In the genomic region with DNA sequence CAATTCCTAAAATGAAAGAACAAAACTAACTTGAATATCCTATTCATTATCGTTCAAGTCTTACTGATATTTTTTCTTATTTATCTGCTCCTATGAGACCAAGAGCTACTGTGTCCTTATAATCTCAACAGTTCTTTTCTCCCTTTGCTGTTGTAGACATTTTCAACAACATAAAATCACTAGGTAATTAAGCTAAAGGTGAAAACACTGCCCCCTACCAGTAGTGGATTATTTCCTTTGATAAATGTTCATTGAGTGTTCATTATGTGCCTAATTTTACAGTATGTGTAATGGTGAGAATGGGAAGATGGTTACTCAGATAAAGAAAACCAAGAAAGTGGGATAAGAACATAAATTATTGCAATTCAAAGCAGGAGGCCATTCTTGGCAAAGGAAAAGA, we compare ENCODE assay signal across 13 cellular contexts. TPM values are rescaled to one million over a fixed set of nuclear protein-coding genes. Genes with fewer than 3 reads are reported as not detected.
DNase-seq lines count a peak whose midpoint lies in the region; ATAC-seq and TF ChIP-seq lines count a peak whose summit lies in the region.
"Had no signal": no experiment of that assay in that cellular context is flagged by ENCODE, and none has a peak within 500 bp of the region (broad histone marks: within the 10 kb centered on the region; RNA-seq: fewer than 3 reads in every experiment).

No MANE protein-coding gene starts in this region.

- no peak overlapping the region for H3K4me3 Mint-ChIP-seq in HFFc6
- H3K4me3 Mint-ChIP-seq: activated naive CD4-positive, alpha-beta T cell treated with anti-CD3 and anti-CD28 coated beads, Interleukin-2, amount 10 ng/mL, durations not matched to agents 7 days and 5 days; natural killer cell treated with Interleukin-12 subunit alpha and Interleukin-12 subunit beta and Interleukin-15 and Interleukin-18, amount 100 ng/mL, for 72 hours had no signal

- no peaks in the 10 kb centered on the region for H3K9me3 ChIP-seq in transverse colon
- H3K9me3 ChIP-seq in effector memory CD4-positive, alpha-beta T cell (ENCODE audit: control insufficient read depth, low read length): no peaks in the 10 kb centered on the region
- H3K9me3 ChIP-seq in left lung: no peaks in the 10 kb centered on the region

- peaks cover 5% of the 10 kb centered on the region for H3K36me3 Mint-ChIP-seq in HFFc6 (ENCODE audit: low read depth)
- H3K36me3 Mint-ChIP-seq: activated naive CD4-positive, alpha-beta T cell treated with anti-CD3 and anti-CD28 coated beads, Interleukin-2, amount 10 ng/mL, durations not matched to agents 7 days and 5 days; natural killer cell treated with Interleukin-12 subunit alpha and Interleukin-12 subunit beta and Interleukin-15 and Interleukin-18, amount 100 ng/mL, for 72 hours had no signal

- DNase-seq in AG09309 (ENCODE audit: low read depth): no peak
- peak; percentile 32 for DNase-seq in HFFc6
- no peak for DNase-seq in kidney epithelial cell (ENCODE audit: low read depth)
- no peak for DNase-seq in retina
- no peak for DNase-seq in transverse colon
- no peak for DNase-seq in effector memory CD4-positive, alpha-beta T cell
- DNase-seq in left lung: no peak
- DNase-seq: activated CD4-positive, alpha-beta T cell treated with anti-CD3 and anti-CD28 coated beads, Interleukin-2, amount 50 U/mL, for 1 hour; activated naive CD4-positive, alpha-beta T cell treated with anti-CD3 and anti-CD28 coated beads, Interleukin-2, amount 10 ng/mL, durations not matched to agents 7 days and 5 days; NCI-H2227 treated with DMSO at 0.1 percent for 48 hours; stimulated activated naive CD4-positive, alpha-beta T cell had no signal

- H3K4me3 ChIP-seq in AG09309 (ENCODE audit: control insufficient read depth, low read depth, low read length) (no peak overlapping the region), kidney epithelial cell (ENCODE audit: low read depth, low read length) (no peak overlapping the region), transverse colon (no peak overlapping the region), left lung (no peak overlapping the region)
- H3K4me3 ChIP-seq in effector memory CD4-positive, alpha-beta T cell (ENCODE audit: insufficient read depth, low read depth, low read length, poor library complexity, severe bottlenecking): no peak overlapping the region

- H3K27me3 Mint-ChIP-seq in HFFc6 (ENCODE audit: insufficient read depth): 0 out of 2 replicates have a peak, but pooled peaks cover 2% of the 10 kb centered on the region
- H3K27me3 Mint-ChIP-seq: activated naive CD4-positive, alpha-beta T cell treated with anti-CD3 and anti-CD28 coated beads, Interleukin-2, amount 10 ng/mL, durations not matched to agents 7 days and 5 days; natural killer cell treated with Interleukin-12 subunit alpha and Interleukin-12 subunit beta and Interleukin-15 and Interleukin-18, amount 100 ng/mL, for 72 hours had no signal

- H3K4me1 Mint-ChIP-seq in HFFc6 (ENCODE audit: low read depth): peaks cover 28% of the 10 kb centered on the region
- H3K4me1 Mint-ChIP-seq: activated naive CD4-positive, alpha-beta T cell treated with anti-CD3 and anti-CD28 coated beads, Interleukin-2, amount 10 ng/mL, durations not matched to agents 7 days and 5 days had no signal

- ATAC-seq in left lung: no peak
- ATAC-seq: natural killer cell treated with Interleukin-12 subunit alpha and Interleukin-12 subunit beta and Interleukin-15 and Interleukin-18, amount 100 ng/mL, for 72 hours had no signal

- intact Hi-C loops in transverse colon (cut with DNase I; ENCODE audit: low total_unique reads) (no loop called here), left lung (cut with DNase I) (no loop called here)

- H3K27ac ChIP-seq in VCaP (no peak overlapping the region), transverse colon (no peak overlapping the region), left lung (no peak overlapping the region)
- H3K27ac ChIP-seq in effector memory CD4-positive, alpha-beta T cell (ENCODE audit: insufficient read depth, low read length, poor library complexity, severe bottlenecking): no peak overlapping the region

- peaks cover 4% of the 10 kb centered on the region; the same call in 1 of the 2 replicates for H3K9me3 Mint-ChIP-seq in HFFc6
- H3K9me3 Mint-ChIP-seq: activated naive CD4-positive, alpha-beta T cell treated with anti-CD3 and anti-CD28 coated beads, Interleukin-2, amount 10 ng/mL, durations not matched to agents 7 days and 5 days had no signal

- TF ChIP-seq POLR2A in transverse colon (IDR thresholded peaks at IDR 0.05): no peak

- TF ChIP-seq CTCF in AG09309 (IDR thresholded peaks at IDR 0.05; ENCODE audit: control insufficient read depth, insufficient read depth, low read depth, low read length, missing control alignments) (peak; percentile 39), HFFc6 (IDR thresholded peaks at IDR 0.05) (peak; percentile 79), VCaP (conservative IDR thresholded peaks at IDR 0.05) (peak; percentile 68), kidney epithelial cell (IDR thresholded peaks at IDR 0.05; ENCODE audit: insufficient read depth, low read length, poor library complexity, severe bottlenecking) (peak; percentile 25), transverse colon (IDR thresholded peaks at IDR 0.05) (no peak), left lung (IDR thresholded peaks at IDR 0.05) (no peak)

- in situ Hi-C loops in transverse colon (cut with MboI; ENCODE audit: low pct_ligation_motif_present in 1 of 4, low pct_unique_long_range_greater_than_20kb in 1 of 4, low sequenced_read_pairs in 3 of 4): no loop called here

- 89 to 95% methylated on average over 1 of the region's 1 CpG for WGBS in transverse colon (ENCODE audit: low coverage in 1 of 2), 2 donors

- no peaks in the 10 kb centered on the region for H3K27me3 ChIP-seq in kidney epithelial cell (ENCODE audit: control insufficient read depth, insufficient read depth, low read length)
- H3K27me3 ChIP-seq in transverse colon: no peaks in the 10 kb centered on the region
- no peaks in the 10 kb centered on the region for H3K27me3 ChIP-seq in effector memory CD4-positive, alpha-beta T cell (replicated peaks; ENCODE audit: control insufficient read depth, insufficient read depth, low read length, poor library complexity, severe bottlenecking)
- no peaks in the 10 kb centered on the region for H3K27me3 ChIP-seq in left lung

- no peaks in the 10 kb centered on the region for H3K4me1 ChIP-seq in transverse colon
- no peaks in the 10 kb centered on the region for H3K4me1 ChIP-seq in effector memory CD4-positive, alpha-beta T cell (ENCODE audit: control insufficient read depth, insufficient read depth, low read length, poor library complexity, severe bottlenecking)
- no peaks in the 10 kb centered on the region for H3K4me1 ChIP-seq in left lung

- TF ChIP-seq EP300 in transverse colon (IDR thresholded peaks at IDR 0.05; ENCODE audit: low read depth): no peak

- H3K36me3 ChIP-seq in kidney epithelial cell (ENCODE audit: control insufficient read depth, insufficient read depth, low read length) (no peaks in the 10 kb centered on the region), transverse colon (no peaks in the 10 kb centered on the region), left lung (no peaks in the 10 kb centered on the region)
- H3K36me3 ChIP-seq in effector memory CD4-positive, alpha-beta T cell (ENCODE audit: control insufficient read depth, insufficient read depth, low read length): no peaks in the 10 kb centered on the region

- no peak overlapping the region for H3K27ac Mint-ChIP-seq in HFFc6
- H3K27ac Mint-ChIP-seq: activated naive CD4-positive, alpha-beta T cell treated with anti-CD3 and anti-CD28 coated beads, Interleukin-2, amount 10 ng/mL, durations not matched to agents 7 days and 5 days; natural killer cell treated with Interleukin-12 subunit alpha and Interleukin-12 subunit beta and Interleukin-15 and Interleukin-18, amount 100 ng/mL, for 72 hours had no signal

RNA-seq across cellular contexts. Expression of gene PAPPA, which starts 41.4 kb away (rescaled TPM):
- 10 to 100 TPM in 5 of 6 experiments, 1 to 10 TPM in 1; 8.2 to 13.2 (median 12.3) TPM for total RNA-seq in HFFc6 (2021; fragmentation: NEBNext Ultra II Directional; extraction: Animal tissue kit (Norgen Biotek cat#: 25700))
- total RNA-seq in kidney epithelial cell: 15.4 and 15.5 TPM in 2 replicates
- 1 to 10 TPM in 2 of 4 donors, under 1 TPM in 2; 0.37 to 4.4 (median 1.4) TPM for total RNA-seq in transverse colon
- total RNA-seq in left lung: 1 to 10 TPM; 4.3 to 9.8 TPM
- total RNA-seq: natural killer cell treated with Interleukin-12 subunit alpha and Interleukin-12 subunit beta and Interleukin-15 and Interleukin-18, amount 100 ng/mL, for 72 hours had no signal

Comparison
In these comparisons a context has a peak if more than half of its experiments do, and no peak if none do; other contexts are left out.
1. CTCF ChIP-seq: peak in AG09309 (single experiment), HFFc6 (single experiment), VCaP (single experiment) and kidney epithelial cell (single experiment); none in transverse colon (0 of 5) and left lung (0 of 2).